Comparison of ENCODE assay signal across 27 cellular contexts in genomic region chr5:107558951-107559350, GRCh38.
DNase-seq lines count a peak whose midpoint lies in the region; ATAC-seq and TF ChIP-seq lines count a peak whose summit lies in the region.
"Had no signal": no experiment of that assay in that cellular context is flagged by ENCODE, and none has a peak within 500 bp of the region (broad histone marks: within the 10 kb centered on the region; RNA-seq: fewer than 3 reads in every experiment).

No MANE protein-coding gene starts in this region.

- H3K4me3 Mint-ChIP-seq in Calu3 (ENCODE audit: low read depth, unreplicated experiment) = no peak overlapping the region
- H3K4me3 Mint-ChIP-seq in type B pancreatic cell = no peak overlapping the region
- H3K4me3 Mint-ChIP-seq: activated CD8-positive, alpha-beta T cell treated with anti-CD3 and anti-CD28 coated beads, Interleukin-2, amount 10 ng/mL, durations not matched to agents 7 days and 5 days; B cell; CD8-positive, alpha-beta memory T cell; stimulated activated naive B cell treated with anti-CD40 and anti-IgM and Interleukin-4, amounts not matched to agents 10 μg/mL and 1 μg/mL and 100 μg/mL, for 72 hours had no signal

- H3K4me1 Mint-ChIP-seq in Calu3 (ENCODE audit: low read depth, unreplicated experiment) (peaks cover 92% of the 10 kb centered on the region), type B pancreatic cell (ENCODE audit: unreplicated experiment) (peaks cover 41% of the 10 kb centered on the region)
- H3K4me1 Mint-ChIP-seq: B cell; CD8-positive, alpha-beta memory T cell; stimulated activated naive B cell treated with anti-CD40 and anti-IgM and Interleukin-4, amounts not matched to agents 10 μg/mL and 1 μg/mL and 100 μg/mL, for 72 hours had no signal

- no peak overlapping the region for H3K4me3 ChIP-seq in WERI-Rb-1 (ENCODE audit: low read depth, low read length)
- H3K4me3 ChIP-seq in mesenchymal stem cell (ENCODE audit: insufficient read depth in 1 of 2, low read depth in 1 of 2, low read length in 2 of 2) = no peak overlapping the region
- H3K4me3 ChIP-seq in hepatocyte = no peak overlapping the region
- H3K4me3 ChIP-seq: MG63, Peyer's patch, prostate gland, sigmoid colon, suprapubic skin, uterus had no signal

- H4K91ac ChIP-seq in mesenchymal stem cell (ENCODE audit: low read length) = no peak overlapping the region

- H3K79me2 ChIP-seq in hepatocyte = peaks cover 73% of the 10 kb centered on the region

- no TSS peak for BruUV-seq in Calu3 (replicated peaks; lab: Mats Ljungman, UMichigan)

- H3K9me2 ChIP-seq in hepatocyte (replicated peaks; ENCODE audit: insufficient read depth) = no peaks in the 10 kb centered on the region

- H4K20me1 ChIP-seq in hepatocyte (ENCODE audit: insufficient read depth, poor library complexity, severe bottlenecking) = no peaks in the 10 kb centered on the region

- H2AK5ac ChIP-seq in mesenchymal stem cell (ENCODE audit: low read length, severe bottlenecking) = peak overlapping the region; percentile 57

- DNase-seq in Calu3 (no peak), NCI-H1694 (lab: John Stamatoyannopoulos, UW) (peak; percentile 31), WERI-Rb-1 (peak; percentile 61), mesenchymal stem cell (no peak), hepatocyte (ENCODE audit: low spot score) (no peak), type B pancreatic cell (ENCODE audit: extremely low spot score, unreplicated experiment) (no peak)
- DNase-seq: activated CD4-positive, CD25-positive, alpha-beta regulatory T cell treated with anti-CD3 and anti-CD28 coated beads, Interleukin-2, amount 50 U/mL, for 72 hours; activated CD8-positive, alpha-beta T cell treated with anti-CD3 and anti-CD28 coated beads, Interleukin-2, amount 10 ng/mL, durations not matched to agents 7 days and 5 days; anterior cingulate cortex; CD8-positive, alpha-beta memory T cell; effector CD8-positive, alpha-beta T cell; GOT3; left colon; MG63; NCI-H2081; nucleus accumbens; Peyer's patch; SHP77 treated with DMSO at 0.1 percent for 48 hours; sigmoid colon; stimulated activated naive B cell treated with anti-CD40 and anti-IgM and Interleukin-4, amounts not matched to agents 10 μg/mL and 1 μg/mL and 100 μg/mL, for 72 hours; uterus had no signal

- ATAC-seq in HG02588 (IDR thresholded peaks at IDR 0.05; ENCODE audit: unreplicated experiment) (no peak), HG03439 (IDR thresholded peaks at IDR 0.05; ENCODE audit: unreplicated experiment) (no peak)
- ATAC-seq: activated CD8-positive, alpha-beta T cell treated with anti-CD3 and anti-CD28 coated beads, Interleukin-2, amount 10 ng/mL, durations not matched to agents 7 days and 5 days; activated naive CD4-positive, alpha-beta T cell treated with anti-CD3 and anti-CD28 coated beads, Interleukin-2, amount 50 U/mL, for 72 hours; left colon; stimulated activated naive B cell treated with anti-CD40 and anti-IgM and Interleukin-4, amounts not matched to agents 10 μg/mL and 1 μg/mL and 100 μg/mL, for 72 hours had no signal

- intact Hi-C loops in Calu3 (cut with micrococcal nuclease; ENCODE audit: unreplicated experiment) = loop anchor here (5.0 kb wide), 2 partner anchors 172 to 1188 kb away; partner anchors contain the start of gene FER

- H3K27me3 ChIP-seq in WERI-Rb-1 (ENCODE audit: insufficient read depth, low read depth, severe bottlenecking) = no peaks in the 10 kb centered on the region
- H3K27me3 ChIP-seq in mesenchymal stem cell (ENCODE audit: control insufficient read depth in 1 of 2, insufficient read depth in 1 of 2, low read length in 2 of 2) = no peaks in the 10 kb centered on the region
- no peaks in the 10 kb centered on the region for H3K27me3 ChIP-seq in hepatocyte
- H3K27me3 ChIP-seq: MG63, Peyer's patch, sigmoid colon, suprapubic skin, uterus had no signal

- no peak overlapping the region for H3K23ac ChIP-seq in mesenchymal stem cell (ENCODE audit: low read length in 2 of 2)

- no peak overlapping the region for H3K18ac ChIP-seq in mesenchymal stem cell (ENCODE audit: low read depth in 1 of 2, low read length in 2 of 2)

- peak overlapping the region in 1 of 2 experiments; percentile 52 for H2BK12ac ChIP-seq in mesenchymal stem cell (ENCODE audit: low read length in 2 of 2)

- H3K27me3 Mint-ChIP-seq in Calu3 (ENCODE audit: unreplicated experiment) (no peaks in the 10 kb centered on the region), type B pancreatic cell (peaks cover 5% of the 10 kb centered on the region)

- H2AFZ ChIP-seq in mesenchymal stem cell (ENCODE audit: low read depth, low read length) = no peak overlapping the region
- no peak overlapping the region for H2AFZ ChIP-seq in hepatocyte

- H2BK120ac ChIP-seq in mesenchymal stem cell (ENCODE audit: low read depth, low read length) = no peak overlapping the region

- H2BK15ac ChIP-seq in mesenchymal stem cell (ENCODE audit: low read depth, poor library complexity, severe bottlenecking) = no peak overlapping the region

- H3K9me3 Mint-ChIP-seq in Calu3 (ENCODE audit: low read depth, unreplicated experiment) (no peaks in the 10 kb centered on the region), type B pancreatic cell (peaks cover 10% of the 10 kb centered on the region)
- H3K9me3 Mint-ChIP-seq: activated naive CD4-positive, alpha-beta T cell treated with anti-CD3 and anti-CD28 coated beads, Interleukin-2, amount 50 U/mL, for 72 hours; stimulated activated naive B cell treated with anti-CD40 and anti-IgM and Interleukin-4, amounts not matched to agents 10 μg/mL and 1 μg/mL and 100 μg/mL, for 72 hours had no signal

- H3K36me3 ChIP-seq in WERI-Rb-1 (no peaks in the 10 kb centered on the region), mesenchymal stem cell (ENCODE audit: control insufficient read depth in 1 of 2, insufficient read depth in 2 of 2, low read depth in 1 of 2, low read length in 2 of 2) (peaks cover 0 to 2% of the 10 kb centered on the region in 2 experiments), hepatocyte (replicated peaks; ENCODE audit: insufficient read depth, low read depth) (no peaks in the 10 kb centered on the region)
- H3K36me3 ChIP-seq: MG63, Peyer's patch, prostate gland, sigmoid colon, suprapubic skin, uterus had no signal

- no peak overlapping the region for H3K4ac ChIP-seq in mesenchymal stem cell (ENCODE audit: low read depth in 1 of 2, low read length in 2 of 2)

- H4K8ac ChIP-seq in mesenchymal stem cell (ENCODE audit: low read length) = no peak overlapping the region

- H2BK5ac ChIP-seq in mesenchymal stem cell (ENCODE audit: low read depth, low read length, poor library complexity, severe bottlenecking) = no peak overlapping the region

- 81% methylated on average over 2 of the region's 3 CpGs for WGBS in mesenchymal stem cell
- 91% methylated on average over 3 of the region's 3 CpGs for WGBS in hepatocyte (ENCODE audit: low lambda C conversion rate, missing lambda C conversion rate)

- TF ChIP-seq CTCF in Calu3 (IDR thresholded peaks at IDR 0.05; ENCODE audit: unreplicated experiment) (no peak), WERI-Rb-1 (IDR thresholded peaks at IDR 0.05; ENCODE audit: low read depth, low read length) (no peak), hepatocyte (IDR thresholded peaks at IDR 0.05; ENCODE audit: poor library complexity) (no peak), type B pancreatic cell (conservative IDR thresholded peaks at IDR 0.05) (no peak)

- CTCF ChIA-PET in Calu3 (lab: Charles Lee) = interaction anchor here (0.8 kb wide), 1 partner anchor 82 kb away, joined by 3 read pairs; no protein-coding TSS in a partner anchor

- H3K36me3 Mint-ChIP-seq in Calu3 (ENCODE audit: insufficient read depth, unreplicated experiment) = peaks cover 46% of the 10 kb centered on the region
- peaks cover 3% of the 10 kb centered on the region for H3K36me3 Mint-ChIP-seq in type B pancreatic cell
- H3K36me3 Mint-ChIP-seq: activated naive CD4-positive, alpha-beta T cell treated with anti-CD3 and anti-CD28 coated beads, Interleukin-2, amount 50 U/mL, for 72 hours; CD8-positive, alpha-beta memory T cell; stimulated activated naive B cell treated with anti-CD40 and anti-IgM and Interleukin-4, amounts not matched to agents 10 μg/mL and 1 μg/mL and 100 μg/mL, for 72 hours had no signal

- H3K14ac ChIP-seq in mesenchymal stem cell (ENCODE audit: low read length in 2 of 2) = no peak overlapping the region

- no peaks in the 10 kb centered on the region for H3K9me3 ChIP-seq in WERI-Rb-1 (ENCODE audit: severe bottlenecking)
- no peaks in the 10 kb centered on the region for H3K9me3 ChIP-seq in mesenchymal stem cell (ENCODE audit: control insufficient read depth, low read length)
- H3K9me3 ChIP-seq in hepatocyte (ENCODE audit: low read depth) = no peaks in the 10 kb centered on the region
- H3K9me3 ChIP-seq: MG63, Peyer's patch, prostate gland, sigmoid colon, suprapubic skin, uterus had no signal

- H3K27ac ChIP-seq in WERI-Rb-1 (peak overlapping the region; percentile 55), mesenchymal stem cell (ENCODE audit: low read length, poor library complexity, severe bottlenecking) (no peak overlapping the region), hepatocyte (no peak overlapping the region)
- H3K27ac ChIP-seq: Peyer's patch, prostate gland, sigmoid colon, suprapubic skin, uterus had no signal

- H3K79me1 ChIP-seq in mesenchymal stem cell (replicated peaks; ENCODE audit: low read length, poor library complexity, severe bottlenecking) = peaks cover 11% of the 10 kb centered on the region

- H3K27ac Mint-ChIP-seq in Calu3 (ENCODE audit: unreplicated experiment) (peak overlapping the region; percentile 75), type B pancreatic cell (no peak overlapping the region)
- H3K27ac Mint-ChIP-seq: activated CD8-positive, alpha-beta T cell treated with anti-CD3 and anti-CD28 coated beads, Interleukin-2, amount 10 ng/mL, durations not matched to agents 7 days and 5 days; activated naive CD4-positive, alpha-beta T cell treated with anti-CD3 and anti-CD28 coated beads, Interleukin-2, amount 50 U/mL, for 72 hours; B cell; CD8-positive, alpha-beta memory T cell; stimulated activated naive B cell treated with anti-CD40 and anti-IgM and Interleukin-4, amounts not matched to agents 10 μg/mL and 1 μg/mL and 100 μg/mL, for 72 hours had no signal

- H3K4me1 ChIP-seq in mesenchymal stem cell (ENCODE audit: control insufficient read depth, insufficient read depth, low read depth, low read length) (peaks cover 17% of the 10 kb centered on the region), hepatocyte (ENCODE audit: insufficient read depth) (peaks cover 10% of the 10 kb centered on the region)
- H3K4me1 ChIP-seq: Peyer's patch, prostate gland, sigmoid colon, uterus had no signal

- H3K4me2 ChIP-seq in mesenchymal stem cell (ENCODE audit: low read length, poor library complexity, severe bottlenecking) = no peak overlapping the region
- no peak overlapping the region for H3K4me2 ChIP-seq in hepatocyte

- no peak overlapping the region for H3K9ac ChIP-seq in mesenchymal stem cell (ENCODE audit: low read length)

Comparison
In these comparisons a context has a peak if more than half of its experiments do, and no peak if none do; other contexts are left out.
1. DNase-seq: peak in NCI-H1694 (single experiment) and WERI-Rb-1 (single experiment); none in Calu3 (single experiment), mesenchymal stem cell (single experiment), hepatocyte (single experiment) and type B pancreatic cell (single experiment).